Comparison of ENCODE assay signal across 1 cellular context in genomic region chr1:208208132-208208487, GRCh38.
TF ChIP-seq lines count a peak whose summit lies in the region.

No MANE protein-coding gene starts in this region.

TF ChIP-seq in SK-N-SH treated with all-trans-retinoic acid at 6 μM for 48 hours, 23 proteins besides CTCF, POLR2A, EP300 and RAD21 (continued from another document):
- TF ChIP-seq PPARA (CRISPR knock-in tag; IDR thresholded peaks at IDR 0.05; ENCODE audit: borderline replicate concordance) (no peak), CSRNP3 (CRISPR knock-in tag; IDR thresholded peaks at IDR 0.05) (no peak), ARNTL (CRISPR knock-in tag; IDR thresholded peaks at IDR 0.05; ENCODE audit: borderline replicate concordance, low read depth) (no peak), TOX (CRISPR knock-in tag; IDR thresholded peaks at IDR 0.05; ENCODE audit: borderline replicate concordance) (0 out of 2 replicates have a peak, but pooled peaks have one; percentile 11), ESRRG (CRISPR knock-in tag; IDR thresholded peaks at IDR 0.05) (no peak)
- TF ChIP-seq, protein P1, sequence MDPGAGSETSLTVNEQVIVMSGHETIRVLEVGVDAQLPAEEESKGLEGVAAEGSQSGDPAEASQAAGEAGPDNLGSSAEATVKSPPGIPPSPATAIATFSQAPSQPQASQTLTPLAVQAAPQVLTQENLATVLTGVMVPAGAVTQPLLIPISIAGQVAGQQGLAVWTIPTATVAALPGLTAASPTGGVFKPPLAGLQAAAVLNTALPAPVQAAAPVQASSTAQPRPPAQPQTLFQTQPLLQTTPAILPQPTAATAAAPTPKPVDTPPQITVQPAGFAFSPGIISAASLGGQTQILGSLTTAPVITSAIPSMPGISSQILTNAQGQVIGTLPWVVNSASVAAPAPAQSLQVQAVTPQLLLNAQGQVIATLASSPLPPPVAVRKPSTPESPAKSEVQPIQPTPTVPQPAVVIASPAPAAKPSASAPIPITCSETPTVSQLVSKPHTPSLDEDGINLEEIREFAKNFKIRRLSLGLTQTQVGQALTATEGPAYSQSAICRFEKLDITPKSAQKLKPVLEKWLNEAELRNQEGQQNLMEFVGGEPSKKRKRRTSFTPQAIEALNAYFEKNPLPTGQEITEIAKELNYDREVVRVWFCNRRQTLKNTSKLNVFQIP (CRISPR knock-in tag; IDR thresholded peaks at IDR 0.05; ENCODE audit: borderline replicate concordance, low read depth): no peak
TF ChIP-seq in SK-N-SH treated with all-trans-retinoic acid at 6 μM for 48 hours: peak in this region for 1.
